Comparison of ENCODE assay signal across 18 cellular contexts in genomic region chr18:13390711-13391110, GRCh38.
A peak's percentile ranks its signal among the peaks of the same experiment; 100 is the strongest.
DNase-seq lines count a peak whose midpoint lies in the region; ATAC-seq and TF ChIP-seq lines count a peak whose summit lies in the region.
"Had no signal": no experiment of that assay in that cellular context is flagged by ENCODE, and none has a peak within 500 bp of the region (broad histone marks: within the 10 kb centered on the region; RNA-seq: fewer than 3 reads in every experiment).

No MANE protein-coding gene starts in this region.

- H3K27me3 ChIP-seq in esophagus squamous epithelium, result no peaks in the 10 kb centered on the region
- H3K27me3 ChIP-seq: BE2C had no signal

- no peak overlapping the region for H3K4me3 ChIP-seq in esophagus squamous epithelium

- H3K27me3 Mint-ChIP-seq in CD14-positive monocyte (ENCODE audit: low read depth in 3 of 3), result peaks cover 3% of the 10 kb centered on the region in 3 donors

- H3K4me1 ChIP-seq in esophagus squamous epithelium, result peaks cover 5 to 23% (median 12%) of the 10 kb centered on the region in 3 donors
- H3K4me1 ChIP-seq: BE2C had no signal

- no peak for TF ChIP-seq POLR2A in esophagus squamous epithelium (IDR thresholded peaks at IDR 0.05)

- no peaks in the 10 kb centered on the region for H3K4me1 Mint-ChIP-seq in CD14-positive monocyte
- H3K4me1 Mint-ChIP-seq: CD8-positive, alpha-beta memory T cell had no signal

- H3K4me3 Mint-ChIP-seq in CD14-positive monocyte, result no peak overlapping the region
- H3K4me3 Mint-ChIP-seq: CD8-positive, alpha-beta memory T cell; H9 had no signal

- peak overlapping the region in 4 of 7 donors; percentile 10 to 28 (median 18) for H3K27ac Mint-ChIP-seq in CD14-positive monocyte
- H3K27ac Mint-ChIP-seq: CD8-positive, alpha-beta memory T cell had no signal

- H3K9me3 ChIP-seq in esophagus squamous epithelium, result no peaks in the 10 kb centered on the region
- H3K9me3 ChIP-seq: BE2C, SK-N-SH had no signal

- DNase-seq in NCI-H526 (lab: John Stamatoyannopoulos, UW) (peak; percentile 10 to 14), NCI-H526 treated with DMSO at 0.1 percent for 48 hours (lab: John Stamatoyannopoulos, UW) (no peak), CD14-positive monocyte (ENCODE audit: low spot score) (no peak), NCI-H2171 (lab: John Stamatoyannopoulos, UW) (peak; percentile 14), islet precursor cell (peak; percentile 19), esophagus squamous epithelium (lab: John Stamatoyannopoulos, UW) (no peak)
- DNase-seq: BE2C; CD8-positive, alpha-beta memory T cell; DMS79 treated with DMSO at 0.1 percent for 48 hours; H9; KG1; NCI-H1436; NCI-H1930; NK-92 treated with Interleukin-12 subunit alpha and Interleukin-12 subunit beta, amount 100 ng/mL, for 24 hours; RPMI8226; SHP77 treated with DMSO at 0.1 percent for 48 hours; SK-N-SH had no signal

- 83 to 85% methylated on average over 4 of the region's 4 CpGs for WGBS in esophagus squamous epithelium, 2 donors

- H3K36me3 Mint-ChIP-seq in CD14-positive monocyte, result peaks cover 3 to 7% of the 10 kb centered on the region in 2 donors

- ATAC-seq in HG02840 (IDR thresholded peaks at IDR 0.05; ENCODE audit: low FRiP score, unreplicated experiment), result no peak

- H3K27ac ChIP-seq in esophagus squamous epithelium, result no peak overlapping the region

- H3K9me3 Mint-ChIP-seq in CD14-positive monocyte, result no peaks in the 10 kb centered on the region
- H3K9me3 Mint-ChIP-seq: CD8-positive, alpha-beta memory T cell; H9 had no signal

- TF ChIP-seq CTCF in CD14-positive monocyte (IDR thresholded peaks at IDR 0.05), result no peak
- TF ChIP-seq CTCF in esophagus squamous epithelium (IDR thresholded peaks at IDR 0.05), result no peak

- intact Hi-C loops in CD14-positive monocyte (cut with micrococcal nuclease) (no loop called here), esophagus squamous epithelium (cut with DNase I) (no loop called here)

- H3K36me3 ChIP-seq in esophagus squamous epithelium, result no peaks in the 10 kb centered on the region
- H3K36me3 ChIP-seq: BE2C had no signal

Comparison
In these comparisons a context has a peak if more than half of its experiments do, and no peak if none do; other contexts are left out.
1. DNase-seq: peak in NCI-H526 (2 of 2), NCI-H2171 (single experiment) and islet precursor cell (single experiment); none in NCI-H526 treated with DMSO at 0.1 percent for 48 hours (single experiment), CD14-positive monocyte (single experiment) and esophagus squamous epithelium (single experiment).